ENCODE assay signal across 1 cellular context in genomic region chr19:13083008-13083404, GRCh38.
TF ChIP-seq lines count a peak whose summit lies in the region.

No MANE protein-coding gene starts in this region.

TF ChIP-seq in WTC11, 78 proteins besides CTCF, POLR2A, EP300 and RAD21 (continued from another document):
- no peak for TF ChIP-seq AR (CRISPR knock-in tag; IDR thresholded peaks at IDR 0.05)
- no peak for TF ChIP-seq OVOL2 (CRISPR knock-in tag; IDR thresholded peaks at IDR 0.05; ENCODE audit: borderline replicate concordance)
